In the genomic region with DNA sequence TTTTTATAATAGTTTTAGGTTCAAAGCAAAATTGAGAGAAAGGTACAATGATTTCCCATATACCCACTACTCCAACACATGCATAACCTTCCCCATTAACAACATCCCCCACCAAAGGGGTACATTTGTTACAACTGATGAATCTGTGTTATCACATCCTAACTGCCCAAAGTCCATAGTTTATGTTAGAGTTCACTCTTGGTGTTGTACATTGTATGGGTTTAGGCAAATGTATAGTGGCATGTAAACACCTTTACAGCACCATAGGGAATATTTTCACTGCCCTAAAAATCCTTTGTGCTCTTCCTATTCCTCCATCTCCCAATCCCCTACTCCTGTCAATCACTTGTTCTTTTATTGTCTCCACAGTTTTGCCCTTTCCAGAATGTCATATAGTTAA, we compare ENCODE assay signal across 1 cellular context.
TF ChIP-seq lines count a peak whose summit lies in the region.

No MANE protein-coding gene starts in this region.

TF ChIP-seq in HepG2, 621 proteins besides CTCF, POLR2A, EP300 and RAD21 (continued from another document and continues in another):
- peak; percentile 91; the same call in 1 of the 2 replicates for TF ChIP-seq ZBTB20 (CRISPR knock-in tag; IDR thresholded peaks at IDR 0.05; ENCODE audit: borderline replicate concordance, low read depth)
- TF ChIP-seq ZSCAN31 (CRISPR knock-in tag; IDR thresholded peaks at IDR 0.05; ENCODE audit: low read depth): no peak
- TF ChIP-seq FOSL2 (CRISPR knock-in tag; IDR thresholded peaks at IDR 0.05): no peak
- TF ChIP-seq KLF13 (CRISPR knock-in tag; IDR thresholded peaks at IDR 0.05): no peak
- TF ChIP-seq, protein P1, sequence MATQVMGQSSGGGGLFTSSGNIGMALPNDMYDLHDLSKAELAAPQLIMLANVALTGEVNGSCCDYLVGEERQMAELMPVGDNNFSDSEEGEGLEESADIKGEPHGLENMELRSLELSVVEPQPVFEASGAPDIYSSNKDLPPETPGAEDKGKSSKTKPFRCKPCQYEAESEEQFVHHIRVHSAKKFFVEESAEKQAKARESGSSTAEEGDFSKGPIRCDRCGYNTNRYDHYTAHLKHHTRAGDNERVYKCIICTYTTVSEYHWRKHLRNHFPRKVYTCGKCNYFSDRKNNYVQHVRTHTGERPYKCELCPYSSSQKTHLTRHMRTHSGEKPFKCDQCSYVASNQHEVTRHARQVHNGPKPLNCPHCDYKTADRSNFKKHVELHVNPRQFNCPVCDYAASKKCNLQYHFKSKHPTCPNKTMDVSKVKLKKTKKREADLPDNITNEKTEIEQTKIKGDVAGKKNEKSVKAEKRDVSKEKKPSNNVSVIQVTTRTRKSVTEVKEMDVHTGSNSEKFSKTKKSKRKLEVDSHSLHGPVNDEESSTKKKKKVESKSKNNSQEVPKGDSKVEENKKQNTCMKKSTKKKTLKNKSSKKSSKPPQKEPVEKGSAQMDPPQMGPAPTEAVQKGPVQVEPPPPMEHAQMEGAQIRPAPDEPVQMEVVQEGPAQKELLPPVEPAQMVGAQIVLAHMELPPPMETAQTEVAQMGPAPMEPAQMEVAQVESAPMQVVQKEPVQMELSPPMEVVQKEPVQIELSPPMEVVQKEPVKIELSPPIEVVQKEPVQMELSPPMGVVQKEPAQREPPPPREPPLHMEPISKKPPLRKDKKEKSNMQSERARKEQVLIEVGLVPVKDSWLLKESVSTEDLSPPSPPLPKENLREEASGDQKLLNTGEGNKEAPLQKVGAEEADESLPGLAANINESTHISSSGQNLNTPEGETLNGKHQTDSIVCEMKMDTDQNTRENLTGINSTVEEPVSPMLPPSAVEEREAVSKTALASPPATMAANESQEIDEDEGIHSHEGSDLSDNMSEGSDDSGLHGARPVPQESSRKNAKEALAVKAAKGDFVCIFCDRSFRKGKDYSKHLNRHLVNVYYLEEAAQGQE (IDR thresholded peaks at IDR 0.05; ENCODE audit: borderline replicate concordance in 1 of 2, low read depth in 1 of 2, low read length in 2 of 2): no peak
- TF ChIP-seq ZNF44 (CRISPR knock-in tag; IDR thresholded peaks at IDR 0.05): no peak
- TF ChIP-seq STAG1 (CRISPR knock-in tag; IDR thresholded peaks at IDR 0.05): no peak
- TF ChIP-seq NR2F2 (IDR thresholded peaks at IDR 0.05; ENCODE audit: borderline replicate concordance, low read depth): no peak
- TF ChIP-seq ZNF263 (CRISPR knock-in tag; IDR thresholded peaks at IDR 0.05): no peak
- TF ChIP-seq TARDBP (CRISPR knock-in tag; IDR thresholded peaks at IDR 0.05): no peak
- TF ChIP-seq HDAC6 (IDR thresholded peaks at IDR 0.05; ENCODE audit: low read depth, low read length): no peak
- TF ChIP-seq KDM4B (CRISPR knock-in tag; IDR thresholded peaks at IDR 0.05): no peak
- no peak for TF ChIP-seq NFKB2 (CRISPR knock-in tag; IDR thresholded peaks at IDR 0.05; ENCODE audit: borderline replicate concordance)
- no peak for TF ChIP-seq MYC (CRISPR knock-in tag; IDR thresholded peaks at IDR 0.05; ENCODE audit: borderline replicate concordance)
- TF ChIP-seq GTF3A (CRISPR knock-in tag; conservative IDR thresholded peaks at IDR 0.05): no peak
- TF ChIP-seq RBAK (CRISPR knock-in tag; IDR thresholded peaks at IDR 0.05): peak; percentile 90
- TF ChIP-seq NR3C1 (CRISPR knock-in tag; IDR thresholded peaks at IDR 0.05): no peak
- no peak for TF ChIP-seq ZNF30 (CRISPR knock-in tag; IDR thresholded peaks at IDR 0.05)
- no peak for TF ChIP-seq MEIS2 (CRISPR knock-in tag; IDR thresholded peaks at IDR 0.05)
- TF ChIP-seq U2AF1 (optimal IDR thresholded peaks at IDR 0.05; ENCODE audit: low read depth, low read length): no peak
- TF ChIP-seq GATAD1 (CRISPR knock-in tag; IDR thresholded peaks at IDR 0.05): no peak
- TF ChIP-seq ZNF337 (CRISPR knock-in tag; IDR thresholded peaks at IDR 0.05; ENCODE audit: borderline replicate concordance, low read depth): no peak
- TF ChIP-seq, protein P2, sequence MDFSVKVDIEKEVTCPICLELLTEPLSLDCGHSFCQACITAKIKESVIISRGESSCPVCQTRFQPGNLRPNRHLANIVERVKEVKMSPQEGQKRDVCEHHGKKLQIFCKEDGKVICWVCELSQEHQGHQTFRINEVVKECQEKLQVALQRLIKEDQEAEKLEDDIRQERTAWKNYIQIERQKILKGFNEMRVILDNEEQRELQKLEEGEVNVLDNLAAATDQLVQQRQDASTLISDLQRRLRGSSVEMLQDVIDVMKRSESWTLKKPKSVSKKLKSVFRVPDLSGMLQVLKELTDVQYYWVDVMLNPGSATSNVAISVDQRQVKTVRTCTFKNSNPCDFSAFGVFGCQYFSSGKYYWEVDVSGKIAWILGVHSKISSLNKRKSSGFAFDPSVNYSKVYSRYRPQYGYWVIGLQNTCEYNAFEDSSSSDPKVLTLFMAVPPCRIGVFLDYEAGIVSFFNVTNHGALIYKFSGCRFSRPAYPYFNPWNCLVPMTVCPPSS (IDR thresholded peaks at IDR 0.05): no peak
- no peak for TF ChIP-seq RXRB (CRISPR knock-in tag; IDR thresholded peaks at IDR 0.05; ENCODE audit: borderline replicate concordance)
- TF ChIP-seq, protein P3, sequence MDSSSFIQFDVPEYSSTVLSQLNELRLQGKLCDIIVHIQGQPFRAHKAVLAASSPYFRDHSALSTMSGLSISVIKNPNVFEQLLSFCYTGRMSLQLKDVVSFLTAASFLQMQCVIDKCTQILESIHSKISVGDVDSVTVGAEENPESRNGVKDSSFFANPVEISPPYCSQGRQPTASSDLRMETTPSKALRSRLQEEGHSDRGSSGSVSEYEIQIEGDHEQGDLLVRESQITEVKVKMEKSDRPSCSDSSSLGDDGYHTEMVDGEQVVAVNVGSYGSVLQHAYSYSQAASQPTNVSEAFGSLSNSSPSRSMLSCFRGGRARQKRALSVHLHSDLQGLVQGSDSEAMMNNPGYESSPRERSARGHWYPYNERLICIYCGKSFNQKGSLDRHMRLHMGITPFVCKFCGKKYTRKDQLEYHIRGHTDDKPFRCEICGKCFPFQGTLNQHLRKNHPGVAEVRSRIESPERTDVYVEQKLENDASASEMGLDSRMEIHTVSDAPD (CRISPR knock-in tag; IDR thresholded peaks at IDR 0.05): no peak
- no peak for TF ChIP-seq SP1 (IDR thresholded peaks at IDR 0.05)
- no peak for TF ChIP-seq SP1 (CRISPR knock-in tag; IDR thresholded peaks at IDR 0.05)
- TF ChIP-seq, protein P4, sequence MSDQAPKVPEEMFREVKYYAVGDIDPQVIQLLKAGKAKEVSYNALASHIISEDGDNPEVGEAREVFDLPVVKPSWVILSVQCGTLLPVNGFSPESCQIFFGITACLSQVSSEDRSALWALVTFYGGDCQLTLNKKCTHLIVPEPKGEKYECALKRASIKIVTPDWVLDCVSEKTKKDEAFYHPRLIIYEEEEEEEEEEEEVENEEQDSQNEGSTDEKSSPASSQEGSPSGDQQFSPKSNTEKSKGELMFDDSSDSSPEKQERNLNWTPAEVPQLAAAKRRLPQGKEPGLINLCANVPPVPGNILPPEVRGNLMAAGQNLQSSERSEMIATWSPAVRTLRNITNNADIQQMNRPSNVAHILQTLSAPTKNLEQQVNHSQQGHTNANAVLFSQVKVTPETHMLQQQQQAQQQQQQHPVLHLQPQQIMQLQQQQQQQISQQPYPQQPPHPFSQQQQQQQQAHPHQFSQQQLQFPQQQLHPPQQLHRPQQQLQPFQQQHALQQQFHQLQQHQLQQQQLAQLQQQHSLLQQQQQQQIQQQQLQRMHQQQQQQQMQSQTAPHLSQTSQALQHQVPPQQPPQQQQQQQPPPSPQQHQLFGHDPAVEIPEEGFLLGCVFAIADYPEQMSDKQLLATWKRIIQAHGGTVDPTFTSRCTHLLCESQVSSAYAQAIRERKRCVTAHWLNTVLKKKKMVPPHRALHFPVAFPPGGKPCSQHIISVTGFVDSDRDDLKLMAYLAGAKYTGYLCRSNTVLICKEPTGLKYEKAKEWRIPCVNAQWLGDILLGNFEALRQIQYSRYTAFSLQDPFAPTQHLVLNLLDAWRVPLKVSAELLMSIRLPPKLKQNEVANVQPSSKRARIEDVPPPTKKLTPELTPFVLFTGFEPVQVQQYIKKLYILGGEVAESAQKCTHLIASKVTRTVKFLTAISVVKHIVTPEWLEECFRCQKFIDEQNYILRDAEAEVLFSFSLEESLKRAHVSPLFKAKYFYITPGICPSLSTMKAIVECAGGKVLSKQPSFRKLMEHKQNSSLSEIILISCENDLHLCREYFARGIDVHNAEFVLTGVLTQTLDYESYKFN (CRISPR knock-in tag; conservative IDR thresholded peaks at IDR 0.05): peak; percentile 59; the same call in 1 of the 2 replicates
- no peak for TF ChIP-seq SRSF4 (IDR thresholded peaks at IDR 0.05; ENCODE audit: low read depth, low read length, poor library complexity, severe bottlenecking)
- no peak for TF ChIP-seq KDM5B (CRISPR knock-in tag; IDR thresholded peaks at IDR 0.05; ENCODE audit: borderline replicate concordance)
- TF ChIP-seq HNF4G (IDR thresholded peaks at IDR 0.05; ENCODE audit: borderline replicate concordance, low read depth, low read length): no peak
- TF ChIP-seq HNF4G (CRISPR knock-in tag; IDR thresholded peaks at IDR 0.05; ENCODE audit: borderline replicate concordance, low read depth): no peak
- no peak for TF ChIP-seq MTA1 (CRISPR knock-in tag; IDR thresholded peaks at IDR 0.05; ENCODE audit: borderline replicate concordance)
- no peak for TF ChIP-seq ELF4 (CRISPR knock-in tag; IDR thresholded peaks at IDR 0.05; ENCODE audit: borderline replicate concordance)
- TF ChIP-seq RARG (CRISPR knock-in tag; IDR thresholded peaks at IDR 0.05; ENCODE audit: low read depth): no peak
- TF ChIP-seq ZNF225 (CRISPR knock-in tag; IDR thresholded peaks at IDR 0.05): no peak
- no peak for TF ChIP-seq EED (CRISPR knock-in tag; IDR thresholded peaks at IDR 0.05)
- peak; percentile 65; the same call in 1 of the 2 replicates for TF ChIP-seq FOXJ3 (CRISPR knock-in tag; IDR thresholded peaks at IDR 0.05; ENCODE audit: borderline replicate concordance)
- no peak for TF ChIP-seq FIP1L1 (IDR thresholded peaks at IDR 0.05; ENCODE audit: borderline replicate concordance, insufficient read depth, low read depth, low read length)
- 0 out of 2 replicates have a peak, but pooled peaks have one; percentile 23 for TF ChIP-seq FOXA3 (CRISPR knock-in tag; IDR thresholded peaks at IDR 0.05)
- TF ChIP-seq SCMH1 (CRISPR knock-in tag; IDR thresholded peaks at IDR 0.05; ENCODE audit: borderline replicate concordance): no peak
- TF ChIP-seq, protein P5, sequence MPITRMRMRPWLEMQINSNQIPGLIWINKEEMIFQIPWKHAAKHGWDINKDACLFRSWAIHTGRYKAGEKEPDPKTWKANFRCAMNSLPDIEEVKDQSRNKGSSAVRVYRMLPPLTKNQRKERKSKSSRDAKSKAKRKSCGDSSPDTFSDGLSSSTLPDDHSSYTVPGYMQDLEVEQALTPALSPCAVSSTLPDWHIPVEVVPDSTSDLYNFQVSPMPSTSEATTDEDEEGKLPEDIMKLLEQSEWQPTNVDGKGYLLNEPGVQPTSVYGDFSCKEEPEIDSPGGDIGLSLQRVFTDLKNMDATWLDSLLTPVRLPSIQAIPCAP (CRISPR knock-in tag; IDR thresholded peaks at IDR 0.05; ENCODE audit: low read depth): no peak
- TF ChIP-seq SNAPC2 (CRISPR knock-in tag; IDR thresholded peaks at IDR 0.05): no peak
- TF ChIP-seq MEIS1 (CRISPR knock-in tag; IDR thresholded peaks at IDR 0.05; ENCODE audit: borderline replicate concordance): no peak
- no peak for TF ChIP-seq NBN (conservative IDR thresholded peaks at IDR 0.05)
- TF ChIP-seq FOXP1 (IDR thresholded peaks at IDR 0.05): no peak
- TF ChIP-seq FOXP1 (CRISPR knock-in tag; IDR thresholded peaks at IDR 0.05): peak; percentile 49; the same call in 1 of the 2 replicates
- TF ChIP-seq, protein P6, sequence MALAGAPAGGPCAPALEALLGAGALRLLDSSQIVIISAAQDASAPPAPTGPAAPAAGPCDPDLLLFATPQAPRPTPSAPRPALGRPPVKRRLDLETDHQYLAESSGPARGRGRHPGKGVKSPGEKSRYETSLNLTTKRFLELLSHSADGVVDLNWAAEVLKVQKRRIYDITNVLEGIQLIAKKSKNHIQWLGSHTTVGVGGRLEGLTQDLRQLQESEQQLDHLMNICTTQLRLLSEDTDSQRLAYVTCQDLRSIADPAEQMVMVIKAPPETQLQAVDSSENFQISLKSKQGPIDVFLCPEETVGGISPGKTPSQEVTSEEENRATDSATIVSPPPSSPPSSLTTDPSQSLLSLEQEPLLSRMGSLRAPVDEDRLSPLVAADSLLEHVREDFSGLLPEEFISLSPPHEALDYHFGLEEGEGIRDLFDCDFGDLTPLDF (CRISPR knock-in tag; IDR thresholded peaks at IDR 0.05): no peak
- no peak for TF ChIP-seq ZNF782 (CRISPR knock-in tag; IDR thresholded peaks at IDR 0.05; ENCODE audit: borderline replicate concordance)
- TF ChIP-seq, protein P7, sequence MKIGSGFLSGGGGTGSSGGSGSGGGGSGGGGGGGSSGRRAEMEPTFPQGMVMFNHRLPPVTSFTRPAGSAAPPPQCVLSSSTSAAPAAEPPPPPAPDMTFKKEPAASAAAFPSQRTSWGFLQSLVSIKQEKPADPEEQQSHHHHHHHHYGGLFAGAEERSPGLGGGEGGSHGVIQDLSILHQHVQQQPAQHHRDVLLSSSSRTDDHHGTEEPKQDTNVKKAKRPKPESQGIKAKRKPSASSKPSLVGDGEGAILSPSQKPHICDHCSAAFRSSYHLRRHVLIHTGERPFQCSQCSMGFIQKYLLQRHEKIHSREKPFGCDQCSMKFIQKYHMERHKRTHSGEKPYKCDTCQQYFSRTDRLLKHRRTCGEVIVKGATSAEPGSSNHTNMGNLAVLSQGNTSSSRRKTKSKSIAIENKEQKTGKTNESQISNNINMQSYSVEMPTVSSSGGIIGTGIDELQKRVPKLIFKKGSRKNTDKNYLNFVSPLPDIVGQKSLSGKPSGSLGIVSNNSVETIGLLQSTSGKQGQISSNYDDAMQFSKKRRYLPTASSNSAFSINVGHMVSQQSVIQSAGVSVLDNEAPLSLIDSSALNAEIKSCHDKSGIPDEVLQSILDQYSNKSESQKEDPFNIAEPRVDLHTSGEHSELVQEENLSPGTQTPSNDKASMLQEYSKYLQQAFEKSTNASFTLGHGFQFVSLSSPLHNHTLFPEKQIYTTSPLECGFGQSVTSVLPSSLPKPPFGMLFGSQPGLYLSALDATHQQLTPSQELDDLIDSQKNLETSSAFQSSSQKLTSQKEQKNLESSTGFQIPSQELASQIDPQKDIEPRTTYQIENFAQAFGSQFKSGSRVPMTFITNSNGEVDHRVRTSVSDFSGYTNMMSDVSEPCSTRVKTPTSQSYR (CRISPR knock-in tag; IDR thresholded peaks at IDR 0.05; ENCODE audit: borderline replicate concordance): peak; percentile 34; the same call in 1 of the 2 replicates
- TF ChIP-seq ZMYM2 (CRISPR knock-in tag; IDR thresholded peaks at IDR 0.05): no peak
- TF ChIP-seq SOX13 (IDR thresholded peaks at IDR 0.05): no peak
- peak in 1 of 2 experiments; percentile 55; a peak in 1 of 4 replicates for TF ChIP-seq SOX13 (CRISPR knock-in tag; conservative IDR thresholded peaks at IDR 0.05 in 1 of 2, IDR thresholded peaks at IDR 0.05 in 1 of 2)
- TF ChIP-seq, protein P8, sequence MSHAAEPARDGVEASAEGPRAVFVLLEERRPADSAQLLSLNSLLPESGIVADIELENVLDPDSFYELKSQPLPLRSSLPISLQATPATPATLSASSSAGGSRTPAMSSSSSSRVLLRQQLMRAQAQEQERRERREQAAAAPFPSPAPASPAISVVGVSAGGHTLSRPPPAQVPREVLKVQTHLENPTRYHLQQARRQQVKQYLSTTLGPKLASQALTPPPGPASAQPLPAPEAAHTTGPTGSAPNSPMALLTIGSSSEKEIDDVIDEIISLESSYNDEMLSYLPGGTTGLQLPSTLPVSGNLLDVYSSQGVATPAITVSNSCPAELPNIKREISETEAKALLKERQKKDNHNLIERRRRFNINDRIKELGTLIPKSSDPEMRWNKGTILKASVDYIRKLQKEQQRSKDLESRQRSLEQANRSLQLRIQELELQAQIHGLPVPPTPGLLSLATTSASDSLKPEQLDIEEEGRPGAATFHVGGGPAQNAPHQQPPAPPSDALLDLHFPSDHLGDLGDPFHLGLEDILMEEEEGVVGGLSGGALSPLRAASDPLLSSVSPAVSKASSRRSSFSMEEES (CRISPR knock-in tag; IDR thresholded peaks at IDR 0.05): no peak
